In the genomic region with DNA sequence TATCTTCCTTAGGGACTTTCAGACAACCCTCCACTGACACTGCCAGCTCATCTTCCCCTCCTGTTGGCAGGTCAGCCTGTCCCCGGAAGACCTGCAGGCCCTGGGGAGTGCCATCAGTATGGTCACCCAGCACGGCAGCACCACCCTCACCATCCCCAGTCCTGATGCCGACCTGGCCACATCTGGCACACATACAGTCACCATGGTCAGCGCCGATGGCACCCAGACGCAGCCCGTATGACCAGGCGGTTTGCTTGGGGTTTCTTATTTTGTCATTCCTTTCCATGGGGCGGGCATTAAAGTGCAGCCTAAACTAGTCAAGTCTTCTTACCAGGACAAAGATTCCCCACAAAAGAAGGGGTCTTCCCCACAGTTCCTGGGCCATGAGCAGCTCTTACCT, we compare ENCODE assay signal across 17 cellular contexts.
"Had no signal": no experiment of that assay in that cellular context is flagged by ENCODE, and none has a peak within 500 bp of the region (broad histone marks: within the 10 kb centered on the region; RNA-seq: fewer than 3 reads in every experiment).

No MANE protein-coding gene starts in this region.

- H3K27ac ChIP-seq: ascending aorta, breast epithelium, cardiac muscle cell had no signal

- H3K27me3 ChIP-seq: ascending aorta, breast epithelium, cardiac muscle cell had no signal

- DNase-seq: activated CD4-positive, CD25-positive, alpha-beta regulatory T cell treated with anti-CD3 and anti-CD28 coated beads, Interleukin-2, amount 50 U/mL, for 72 hours; activated gamma-delta T cell; activated naive CD8-positive, alpha-beta T cell treated with anti-CD3 and anti-CD28 coated beads, Interleukin-2, amount 10 ng/mL, durations not matched to agents 7 days and 5 days; activated T-cell treated with anti-CD3 and anti-CD28 coated beads for 4 hours had no signal

- H3K9me3 Mint-ChIP-seq: activated CD4-positive, alpha-beta memory T cell treated with anti-CD3 and anti-CD28 coated beads, Interleukin-2, amount 10 ng/mL, durations not matched to agents 7 days and 5 days; activated CD4-positive, alpha-beta T cell treated with anti-CD3 and anti-CD28 coated beads, Interleukin-2, amount 10 ng/mL, durations not matched to agents 24 days and 14 days; activated naive CD4-positive, alpha-beta T cell treated with anti-CD3 and anti-CD28 coated beads, Interleukin-2, amount 10 ng/mL, durations not matched to agents 7 days and 5 days; activated naive CD4-positive, alpha-beta T cell treated with anti-CD3 and anti-CD28 coated beads, Interleukin-2, amount 50 U/mL, for 72 hours; activated naive CD8-positive, alpha-beta T cell treated with anti-CD3 and anti-CD28 coated beads, Interleukin-2, amount 10 ng/mL, durations not matched to agents 7 days and 5 days; activated T-cell treated with anti-CD3 and anti-CD28 coated beads, Interleukin-2, amount 50 U/mL, for 24 hours; activated T-cell treated with anti-CD3 and anti-CD28 coated beads, Interleukin-2, amount 50 U/mL, for 72 hours; brain; central memory CD8-positive, alpha-beta T cell had no signal

- H3K4me1 Mint-ChIP-seq: brain had no signal

- H3K4me3 Mint-ChIP-seq: activated CD4-positive, alpha-beta memory T cell treated with anti-CD3 and anti-CD28 coated beads, Interleukin-2, amount 10 ng/mL, durations not matched to agents 7 days and 5 days; activated CD4-positive, alpha-beta T cell treated with anti-CD3 and anti-CD28 coated beads for 36 hours; activated CD4-positive, alpha-beta T cell treated with anti-CD3 and anti-CD28 coated beads, Interleukin-2, amount 10 ng/mL, durations not matched to agents 24 days and 14 days; activated naive CD4-positive, alpha-beta T cell treated with anti-CD3 and anti-CD28 coated beads, Interleukin-2, amount 10 ng/mL, durations not matched to agents 7 days and 5 days; activated naive CD8-positive, alpha-beta T cell treated with anti-CD3 and anti-CD28 coated beads, Interleukin-2, amount 10 ng/mL, durations not matched to agents 7 days and 5 days; activated T-cell treated with anti-CD3 and anti-CD28 coated beads, Interleukin-2, amount 50 U/mL, for 24 hours; activated T-cell treated with anti-CD3 and anti-CD28 coated beads, Interleukin-2, amount 50 U/mL, for 72 hours; brain; central memory CD8-positive, alpha-beta T cell had no signal

- ATAC-seq: activated T-cell treated with anti-CD3 and anti-CD28 coated beads, Interleukin-2, amount 50 U/mL, for 72 hours; esophagus mucosa had no signal

- H3K9me3 ChIP-seq: ascending aorta, breast epithelium had no signal

- H3K27me3 Mint-ChIP-seq: activated CD4-positive, alpha-beta memory T cell treated with anti-CD3 and anti-CD28 coated beads, Interleukin-2, amount 10 ng/mL, durations not matched to agents 7 days and 5 days; activated CD4-positive, alpha-beta T cell treated with anti-CD3 and anti-CD28 coated beads for 36 hours; activated CD4-positive, alpha-beta T cell treated with anti-CD3 and anti-CD28 coated beads, Interleukin-2, amount 10 ng/mL, durations not matched to agents 24 days and 14 days; activated naive CD4-positive, alpha-beta T cell treated with anti-CD3 and anti-CD28 coated beads, Interleukin-2, amount 10 ng/mL, durations not matched to agents 7 days and 5 days; activated naive CD8-positive, alpha-beta T cell treated with anti-CD3 and anti-CD28 coated beads, Interleukin-2, amount 10 ng/mL, durations not matched to agents 7 days and 5 days; activated T-cell treated with anti-CD3 and anti-CD28 coated beads, Interleukin-2, amount 50 U/mL, for 24 hours; brain; central memory CD8-positive, alpha-beta T cell had no signal

- H3K27ac Mint-ChIP-seq: activated CD4-positive, alpha-beta memory T cell treated with anti-CD3 and anti-CD28 coated beads, Interleukin-2, amount 10 ng/mL, durations not matched to agents 7 days and 5 days; activated CD4-positive, alpha-beta T cell treated with anti-CD3 and anti-CD28 coated beads for 36 hours; activated T-cell treated with anti-CD3 and anti-CD28 coated beads, Interleukin-2, amount 50 U/mL, for 72 hours; brain had no signal

- H3K4me3 ChIP-seq: ascending aorta, breast epithelium, cardiac muscle cell had no signal
